In the genomic region with DNA sequence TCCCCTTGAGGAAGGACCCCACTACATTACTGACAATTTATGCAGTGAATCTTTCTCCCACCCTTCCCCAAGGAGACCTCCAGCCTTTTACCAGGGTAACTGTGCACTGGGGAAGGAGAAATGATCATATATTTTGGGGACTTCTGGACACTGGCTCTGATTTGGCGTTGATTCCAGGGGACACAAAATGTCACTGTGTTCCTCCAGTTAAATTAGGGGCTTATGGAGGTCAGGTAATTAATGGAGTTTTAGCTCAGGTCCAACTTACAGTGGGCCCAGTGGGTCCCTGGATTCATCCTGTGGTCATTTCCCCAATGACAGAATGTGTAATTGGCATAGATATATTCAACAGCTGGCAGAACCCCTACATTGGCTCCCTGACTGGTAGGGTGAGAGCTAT, we compare ENCODE assay signal across 9 cellular contexts. TPM values are rescaled to one million over a fixed set of nuclear protein-coding genes. Genes with fewer than 3 reads are reported as not detected.
"Had no signal": no experiment of that assay in that cellular context is flagged by ENCODE, and none has a peak within 500 bp of the region (broad histone marks: within the 10 kb centered on the region; RNA-seq: fewer than 3 reads in every experiment).

No MANE protein-coding gene starts in this region.

RNA-seq across cellular contexts. Expression of gene CCL4L2, which starts 8.7 kb away (rescaled TPM):
- total RNA-seq: PC-3, PC-9, Right ventricle myocardium inferior, Right ventricle myocardium superior, RPMI7951, SJCRH30, SJSA1, SK-MEL-5 had no signal
- polyA plus RNA-seq: SK-N-SH had no signal

RNA-seq across cellular contexts. Expression of gene CCL3L1, which starts 23.0 kb away (rescaled TPM):
- total RNA-seq: PC-3, PC-9, Right ventricle myocardium inferior, Right ventricle myocardium superior, SJCRH30, SJSA1, SK-MEL-5 had no signal
- polyA plus RNA-seq: SK-N-SH had no signal

RNA-seq across cellular contexts. Expression of gene TBC1D3B, which starts 43.1 kb away (rescaled TPM):
- total RNA-seq: RPMI7951 had no signal

RNA-seq across cellular contexts. Expression of gene TBC1D3I, which starts 44.8 kb away (rescaled TPM):
- total RNA-seq: Right ventricle myocardium inferior, RPMI7951, SJCRH30, SJSA1, SK-MEL-5 had no signal
- polyA plus RNA-seq: SK-N-SH had no signal
